In the genomic region with DNA sequence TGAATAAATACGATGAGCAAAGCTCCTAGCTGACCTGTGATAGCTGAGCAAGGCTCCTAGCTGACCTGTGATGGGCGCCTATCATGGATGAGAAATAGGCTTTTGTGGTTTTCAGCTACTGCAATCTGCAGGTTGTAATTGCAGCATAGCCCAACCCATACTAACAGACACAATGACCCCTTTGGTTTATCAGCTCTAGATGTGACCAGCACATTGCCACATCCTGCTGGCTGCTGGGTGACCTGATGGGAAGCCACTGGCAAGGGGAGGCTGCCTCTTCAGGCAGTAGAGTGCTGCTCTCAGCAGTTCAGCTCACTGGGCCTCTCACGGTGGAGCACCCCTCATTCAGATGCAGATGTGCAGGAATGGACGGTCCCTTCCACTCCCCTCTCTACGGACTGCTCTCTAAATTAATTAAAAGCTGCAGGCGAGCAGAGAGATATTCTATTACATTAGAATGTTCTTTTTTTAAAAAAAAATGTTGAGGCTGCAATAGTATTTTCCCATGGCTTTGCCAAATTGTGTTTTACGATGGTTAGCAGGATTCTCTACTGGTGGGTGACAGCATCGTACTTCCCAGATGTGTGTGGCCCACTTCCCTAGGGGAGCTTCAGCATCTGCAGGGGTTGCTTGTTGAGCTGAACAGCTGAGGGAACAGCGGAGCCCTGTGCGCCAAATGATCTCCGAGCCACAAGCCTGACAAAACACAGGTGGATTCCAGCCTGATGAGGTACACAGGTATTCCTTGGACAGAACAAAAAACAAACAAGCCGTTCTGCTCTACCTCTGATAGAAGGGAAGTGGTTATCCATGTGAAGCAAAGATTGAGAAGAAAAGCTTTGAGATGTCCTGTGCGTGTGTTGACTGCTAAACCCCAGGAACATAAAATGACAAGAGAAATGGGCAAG, we compare ENCODE assay signal across 1 cellular context.
TF ChIP-seq lines count a peak whose summit lies in the region.

No MANE protein-coding gene starts in this region.

TF ChIP-seq in K562, 482 proteins besides CTCF, POLR2A, EP300 and RAD21 (continued from another document):
- TF ChIP-seq, protein P1, sequence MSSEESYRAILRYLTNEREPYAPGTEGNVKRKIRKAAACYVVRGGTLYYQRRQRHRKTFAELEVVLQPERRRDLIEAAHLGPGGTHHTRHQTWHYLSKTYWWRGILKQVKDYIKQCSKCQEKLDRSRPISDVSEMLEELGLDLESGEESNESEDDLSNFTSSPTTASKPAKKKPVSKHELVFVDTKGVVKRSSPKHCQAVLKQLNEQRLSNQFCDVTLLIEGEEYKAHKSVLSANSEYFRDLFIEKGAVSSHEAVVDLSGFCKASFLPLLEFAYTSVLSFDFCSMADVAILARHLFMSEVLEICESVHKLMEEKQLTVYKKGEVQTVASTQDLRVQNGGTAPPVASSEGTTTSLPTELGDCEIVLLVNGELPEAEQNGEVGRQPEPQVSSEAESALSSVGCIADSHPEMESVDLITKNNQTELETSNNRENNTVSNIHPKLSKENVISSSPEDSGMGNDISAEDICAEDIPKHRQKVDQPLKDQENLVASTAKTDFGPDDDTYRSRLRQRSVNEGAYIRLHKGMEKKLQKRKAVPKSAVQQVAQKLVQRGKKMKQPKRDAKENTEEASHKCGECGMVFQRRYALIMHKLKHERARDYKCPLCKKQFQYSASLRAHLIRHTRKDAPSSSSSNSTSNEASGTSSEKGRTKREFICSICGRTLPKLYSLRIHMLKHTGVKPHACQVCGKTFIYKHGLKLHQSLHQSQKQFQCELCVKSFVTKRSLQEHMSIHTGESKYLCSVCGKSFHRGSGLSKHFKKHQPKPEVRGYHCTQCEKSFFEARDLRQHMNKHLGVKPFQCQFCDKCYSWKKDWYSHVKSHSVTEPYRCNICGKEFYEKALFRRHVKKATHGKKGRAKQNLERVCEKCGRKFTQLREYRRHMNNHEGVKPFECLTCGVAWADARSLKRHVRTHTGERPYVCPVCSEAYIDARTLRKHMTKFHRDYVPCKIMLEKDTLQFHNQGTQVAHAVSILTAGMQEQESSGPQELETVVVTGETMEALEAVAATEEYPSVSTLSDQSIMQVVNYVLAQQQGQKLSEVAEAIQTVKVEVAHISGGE (CRISPR knock-in tag; IDR thresholded peaks at IDR 0.05) = peak in 1 of 3 experiments; percentile 59; a peak in 1 of 6 replicates
- TF ChIP-seq STAT5B (CRISPR knock-in tag; IDR thresholded peaks at IDR 0.05) (no peak), TCF3 (CRISPR knock-in tag; IDR thresholded peaks at IDR 0.05) (peak; percentile 79), SRSF1 (IDR thresholded peaks at IDR 0.05; ENCODE audit: low read depth, low read length) (no peak), RBM14 (IDR thresholded peaks at IDR 0.05; ENCODE audit: borderline replicate concordance, insufficient read depth, low read depth, low read length) (no peak), CBFA2T3 (IDR thresholded peaks at IDR 0.05) (peak; percentile 75), HIVEP1 (CRISPR knock-in tag; IDR thresholded peaks at IDR 0.05) (no peak), MEIS2 (IDR thresholded peaks at IDR 0.05; ENCODE audit: partially characterized antibody) (peak; percentile 34), CEBPG (CRISPR knock-in tag; IDR thresholded peaks at IDR 0.05) (peak; percentile 94), CEBPG (tag; conservative IDR thresholded peaks at IDR 0.05 in 1 of 2, IDR thresholded peaks at IDR 0.05 in 1 of 2) (peak in 1 of 2 experiments; percentile 70; a peak in 2 of 4 replicates), KDM1A (IDR thresholded peaks at IDR 0.05) (peak in 1 of 2 experiments; percentile 42; a peak in 1 of 4 replicates), NR2C2 (CRISPR knock-in tag; IDR thresholded peaks at IDR 0.05) (no peak), NR2C2 (tag; IDR thresholded peaks at IDR 0.05) (peak; percentile 57; the same call in 1 of the 2 replicates), CTBP1 (IDR thresholded peaks at IDR 0.05; ENCODE audit: borderline replicate concordance) (peak; percentile 76; the same call in 1 of the 2 replicates), KLF16 (IDR thresholded peaks at IDR 0.05) (peak; percentile 53; the same call in 1 of the 2 replicates), HDAC8 (tag; IDR thresholded peaks at IDR 0.05) (no peak), CEBPB (tag; IDR thresholded peaks at IDR 0.05) (peak; percentile 80), ZFX (CRISPR knock-in tag; IDR thresholded peaks at IDR 0.05) (no peak), ZNF699 (CRISPR knock-in tag; IDR thresholded peaks at IDR 0.05; ENCODE audit: insufficient replicate concordance) (no peak), ZNF12 (CRISPR knock-in tag; IDR thresholded peaks at IDR 0.05) (peak; percentile 94), MAZ (CRISPR knock-in tag; conservative IDR thresholded peaks at IDR 0.05 in 1 of 2, IDR thresholded peaks at IDR 0.05 in 1 of 2) (no peak), FOSL1 (tag; conservative IDR thresholded peaks at IDR 0.05) (peak; percentile 53; the same call in 1 of the 2 replicates), NR4A1 (CRISPR knock-in tag; IDR thresholded peaks at IDR 0.05) (no peak), NR4A1 (tag; IDR thresholded peaks at IDR 0.05) (no peak), NCOR1 (IDR thresholded peaks at IDR 0.05) (no peak), LCOR (CRISPR knock-in tag; IDR thresholded peaks at IDR 0.05) (0 out of 2 replicates have a peak, but pooled peaks have one; percentile 55), ZSCAN32 (CRISPR knock-in tag; IDR thresholded peaks at IDR 0.05) (no peak), ZNF586 (CRISPR knock-in tag; conservative IDR thresholded peaks at IDR 0.05) (no peak), ZNF778 (CRISPR knock-in tag; IDR thresholded peaks at IDR 0.05) (no peak)
- TF ChIP-seq, protein P2, sequence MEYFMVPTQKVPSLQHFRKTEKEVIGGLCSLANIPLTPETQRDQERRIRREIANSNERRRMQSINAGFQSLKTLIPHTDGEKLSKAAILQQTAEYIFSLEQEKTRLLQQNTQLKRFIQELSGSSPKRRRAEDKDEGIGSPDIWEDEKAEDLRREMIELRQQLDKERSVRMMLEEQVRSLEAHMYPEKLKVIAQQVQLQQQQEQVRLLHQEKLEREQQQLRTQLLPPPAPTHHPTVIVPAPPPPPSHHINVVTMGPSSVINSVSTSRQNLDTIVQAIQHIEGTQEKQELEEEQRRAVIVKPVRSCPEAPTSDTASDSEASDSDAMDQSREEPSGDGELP (CRISPR knock-in tag; IDR thresholded peaks at IDR 0.05; ENCODE audit: borderline replicate concordance) = peak; percentile 70; the same call in 1 of the 2 replicates
- TF ChIP-seq, protein P3, sequence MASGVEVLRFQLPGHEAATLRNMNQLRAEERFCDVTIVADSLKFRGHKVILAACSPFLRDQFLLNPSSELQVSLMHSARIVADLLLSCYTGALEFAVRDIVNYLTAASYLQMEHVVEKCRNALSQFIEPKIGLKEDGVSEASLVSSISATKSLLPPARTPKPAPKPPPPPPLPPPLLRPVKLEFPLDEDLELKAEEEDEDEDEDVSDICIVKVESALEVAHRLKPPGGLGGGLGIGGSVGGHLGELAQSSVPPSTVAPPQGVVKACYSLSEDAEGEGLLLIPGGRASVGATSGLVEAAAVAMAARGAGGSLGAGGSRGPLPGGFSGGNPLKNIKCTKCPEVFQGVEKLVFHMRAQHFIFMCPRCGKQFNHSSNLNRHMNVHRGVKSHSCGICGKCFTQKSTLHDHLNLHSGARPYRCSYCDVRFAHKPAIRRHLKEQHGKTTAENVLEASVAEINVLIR (CRISPR knock-in tag; IDR thresholded peaks at IDR 0.05) = no peak
- TF ChIP-seq, protein P4, sequence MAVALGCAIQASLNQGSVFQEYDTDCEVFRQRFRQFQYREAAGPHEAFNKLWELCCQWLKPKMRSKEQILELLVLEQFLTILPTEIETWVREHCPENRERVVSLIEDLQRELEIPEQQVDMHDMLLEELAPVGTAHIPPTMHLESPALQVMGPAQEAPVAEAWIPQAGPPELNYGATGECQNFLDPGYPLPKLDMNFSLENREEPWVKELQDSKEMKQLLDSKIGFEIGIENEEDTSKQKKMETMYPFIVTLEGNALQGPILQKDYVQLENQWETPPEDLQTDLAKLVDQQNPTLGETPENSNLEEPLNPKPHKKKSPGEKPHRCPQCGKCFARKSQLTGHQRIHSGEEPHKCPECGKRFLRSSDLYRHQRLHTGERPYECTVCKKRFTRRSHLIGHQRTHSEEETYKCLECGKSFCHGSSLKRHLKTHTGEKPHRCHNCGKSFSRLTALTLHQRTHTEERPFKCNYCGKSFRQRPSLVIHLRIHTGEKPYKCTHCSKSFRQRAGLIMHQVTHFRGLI (CRISPR knock-in tag; IDR thresholded peaks at IDR 0.05) = no peak
- TF ChIP-seq, protein P5, sequence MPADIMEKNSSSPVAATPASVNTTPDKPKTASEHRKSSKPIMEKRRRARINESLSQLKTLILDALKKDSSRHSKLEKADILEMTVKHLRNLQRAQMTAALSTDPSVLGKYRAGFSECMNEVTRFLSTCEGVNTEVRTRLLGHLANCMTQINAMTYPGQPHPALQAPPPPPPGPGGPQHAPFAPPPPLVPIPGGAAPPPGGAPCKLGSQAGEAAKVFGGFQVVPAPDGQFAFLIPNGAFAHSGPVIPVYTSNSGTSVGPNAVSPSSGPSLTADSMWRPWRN (IDR thresholded peaks at IDR 0.05; ENCODE audit: low read depth) = peak; percentile 24; the same call in 1 of the 2 replicates
- TF ChIP-seq, protein P6, sequence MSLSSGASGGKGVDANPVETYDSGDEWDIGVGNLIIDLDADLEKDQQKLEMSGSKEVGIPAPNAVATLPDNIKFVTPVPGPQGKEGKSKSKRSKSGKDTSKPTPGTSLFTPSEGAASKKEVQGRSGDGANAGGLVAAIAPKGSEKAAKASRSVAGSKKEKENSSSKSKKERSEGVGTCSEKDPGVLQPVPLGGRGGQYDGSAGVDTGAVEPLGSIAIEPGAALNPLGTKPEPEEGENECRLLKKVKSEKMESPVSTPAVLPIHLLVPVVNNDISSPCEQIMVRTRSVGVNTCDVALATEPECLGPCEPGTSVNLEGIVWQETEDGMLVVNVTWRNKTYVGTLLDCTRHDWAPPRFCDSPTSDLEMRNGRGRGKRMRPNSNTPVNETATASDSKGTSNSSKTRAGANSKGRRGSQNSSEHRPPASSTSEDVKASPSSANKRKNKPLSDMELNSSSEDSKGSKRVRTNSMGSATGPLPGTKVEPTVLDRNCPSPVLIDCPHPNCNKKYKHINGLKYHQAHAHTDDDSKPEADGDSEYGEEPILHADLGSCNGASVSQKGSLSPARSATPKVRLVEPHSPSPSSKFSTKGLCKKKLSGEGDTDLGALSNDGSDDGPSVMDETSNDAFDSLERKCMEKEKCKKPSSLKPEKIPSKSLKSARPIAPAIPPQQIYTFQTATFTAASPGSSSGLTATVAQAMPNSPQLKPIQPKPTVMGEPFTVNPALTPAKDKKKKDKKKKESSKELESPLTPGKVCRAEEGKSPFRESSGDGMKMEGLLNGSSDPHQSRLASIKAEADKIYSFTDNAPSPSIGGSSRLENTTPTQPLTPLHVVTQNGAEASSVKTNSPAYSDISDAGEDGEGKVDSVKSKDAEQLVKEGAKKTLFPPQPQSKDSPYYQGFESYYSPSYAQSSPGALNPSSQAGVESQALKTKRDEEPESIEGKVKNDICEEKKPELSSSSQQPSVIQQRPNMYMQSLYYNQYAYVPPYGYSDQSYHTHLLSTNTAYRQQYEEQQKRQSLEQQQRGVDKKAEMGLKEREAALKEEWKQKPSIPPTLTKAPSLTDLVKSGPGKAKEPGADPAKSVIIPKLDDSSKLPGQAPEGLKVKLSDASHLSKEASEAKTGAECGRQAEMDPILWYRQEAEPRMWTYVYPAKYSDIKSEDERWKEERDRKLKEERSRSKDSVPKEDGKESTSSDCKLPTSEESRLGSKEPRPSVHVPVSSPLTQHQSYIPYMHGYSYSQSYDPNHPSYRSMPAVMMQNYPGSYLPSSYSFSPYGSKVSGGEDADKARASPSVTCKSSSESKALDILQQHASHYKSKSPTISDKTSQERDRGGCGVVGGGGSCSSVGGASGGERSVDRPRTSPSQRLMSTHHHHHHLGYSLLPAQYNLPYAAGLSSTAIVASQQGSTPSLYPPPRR (CRISPR knock-in tag; IDR thresholded peaks at IDR 0.05; ENCODE audit: borderline replicate concordance) = peak; percentile 64; the same call in 1 of the 2 replicates
